9 cellular contexts compared by ENCODE assay signal in genomic region chr6:105900120-105900937, GRCh38.
DNase-seq lines count a peak whose midpoint lies in the region; ATAC-seq and TF ChIP-seq lines count a peak whose summit lies in the region.
"Had no signal": no experiment of that assay in that cellular context is flagged by ENCODE, and none has a peak within 500 bp of the region (broad histone marks: within the 10 kb centered on the region; RNA-seq: fewer than 3 reads in every experiment).

No MANE protein-coding gene starts in this region.

- H3K79me2 ChIP-seq in GM23248 (ENCODE audit: insufficient read depth) = no peaks in the 10 kb centered on the region

- in situ Hi-C loops in GM23248 (cut with MboI) = no loop called here

- peak; percentile 68 to 72 for ATAC-seq in activated T-cell treated with anti-CD3 and anti-CD28 coated beads, Interleukin-2, amount 50 U/mL, for 72 hours (replicated peaks in 1 of 2)
- ATAC-seq in heart left ventricle (peak in 3 of 4 donors; percentile 46 to 71 (median 55)), HG03280 (IDR thresholded peaks at IDR 0.05; ENCODE audit: unreplicated experiment) (no peak), HG02973 (IDR thresholded peaks at IDR 0.05; ENCODE audit: unreplicated experiment) (no peak), HG02759 (IDR thresholded peaks at IDR 0.05; ENCODE audit: unreplicated experiment) (no peak)

- H3K9ac ChIP-seq in GM23248 = peak overlapping the region; percentile 18; the same call in 1 of the 2 replicates

- H3K27ac Mint-ChIP-seq in activated T-cell treated with anti-CD3 and anti-CD28 coated beads, Interleukin-2, amount 50 U/mL, for 72 hours = peak overlapping the region; percentile 77

- H2AFZ ChIP-seq in GM23248 = peak overlapping the region; percentile 52

- H3K4me1 ChIP-seq in GM23248 (ENCODE audit: insufficient read depth) = peaks cover 47% of the 10 kb centered on the region
- peaks cover 0 to 27% (median 0%) of the 10 kb centered on the region in 12 donors for H3K4me1 ChIP-seq in heart left ventricle

- peaks cover 5% of the 10 kb centered on the region for H3K4me1 Mint-ChIP-seq in activated T-cell treated with anti-CD3 and anti-CD28 coated beads, Interleukin-2, amount 50 U/mL, for 72 hours (ENCODE audit: low read depth)

- H3K36me3 ChIP-seq in GM23248 (ENCODE audit: low read depth) (no peaks in the 10 kb centered on the region), heart left ventricle (no peaks in the 10 kb centered on the region)

- no peak for TF ChIP-seq POLR2A in heart left ventricle (IDR thresholded peaks at IDR 0.05)

- POLR2A ChIA-PET in AG04449 (lab: Yijun Ruan, JAX) = interaction anchor here (1.3 kb wide), 1 partner anchor 90 kb away, joined by 3 read pairs; no protein-coding TSS in a partner anchor

- CTCF ChIA-PET in AG04449 (lab: Yijun Ruan, JAX) = interaction anchor here (1.3 to 1.5 kb wide), 3 partner anchors 16 to 323 kb away, joined by 4 to 5 read pairs (median 5); partner anchors contain the start of gene PRDM1

- H4K20me1 ChIP-seq in GM23248 (ENCODE audit: insufficient read depth) = no peaks in the 10 kb centered on the region

- no peak for TF ChIP-seq CTCF in AG04449 (IDR thresholded peaks at IDR 0.05; ENCODE audit: insufficient read depth, low read length, missing control alignments)
- TF ChIP-seq CTCF in heart left ventricle (IDR thresholded peaks at IDR 0.05) = no peak

- peak overlapping the region; percentile 70 to 72 for H3K4me3 Mint-ChIP-seq in activated T-cell treated with anti-CD3 and anti-CD28 coated beads, Interleukin-2, amount 50 U/mL, for 72 hours

- DNase-seq in AG04449 (ENCODE audit: low read depth, low spot score) = peak; percentile 62
- peak; percentile 90 for DNase-seq in GM23248
- DNase-seq in activated T-cell treated with anti-CD3 and anti-CD28 coated beads, Interleukin-2, amount 50 U/mL, for 72 hours = peak; percentile 48 to 49
- no peak for DNase-seq in heart left ventricle
- DNase-seq in NCI-H1105 (lab: John Stamatoyannopoulos, UW) = no peak
- DNase-seq: NCI-H524 treated with DMSO at 0.1 percent for 48 hours had no signal

- peaks cover 9% of the 10 kb centered on the region for H3K27me3 Mint-ChIP-seq in activated T-cell treated with anti-CD3 and anti-CD28 coated beads, Interleukin-2, amount 50 U/mL, for 72 hours (ENCODE audit: low read depth)

- H3K9me3 ChIP-seq in GM23248 (ENCODE audit: low read depth) = no peaks in the 10 kb centered on the region
- H3K9me3 ChIP-seq in heart left ventricle = no peaks in the 10 kb centered on the region

- H3K4me3 ChIP-seq in AG04449 (ENCODE audit: low read depth, low read length) (no peak overlapping the region), GM23248 (no peak overlapping the region), heart left ventricle (no peak overlapping the region)

- peaks cover 0 to 2% of the 10 kb centered on the region in 2 donors for H3K36me3 Mint-ChIP-seq in activated T-cell treated with anti-CD3 and anti-CD28 coated beads, Interleukin-2, amount 50 U/mL, for 72 hours (ENCODE audit: insufficient read depth in 2 of 2)

- intact Hi-C loops in heart left ventricle (cut with DNase I) = no loop called here

- H3K4me2 ChIP-seq in GM23248 (ENCODE audit: unreplicated experiment) = peak overlapping the region; percentile 43

- no peaks in the 10 kb centered on the region for H3K9me2 ChIP-seq in GM23248 (ENCODE audit: insufficient read depth)

- no peaks in the 10 kb centered on the region for H3K27me3 ChIP-seq in GM23248 (replicated peaks; ENCODE audit: insufficient read depth)
- no peaks in the 10 kb centered on the region for H3K27me3 ChIP-seq in heart left ventricle

- 55 to 58% methylated on average over 13 of the region's 13 CpGs for WGBS in GM23248 (ENCODE audit: low coverage in 1 of 2, low lambda C conversion rate in 2 of 2, missing lambda C conversion rate in 2 of 2), 2 experiments
- 53 to 70% (median 60%) methylated on average over 13 of the region's 13 CpGs for WGBS in heart left ventricle, 4 donors

- peaks cover 59% of the 10 kb centered on the region for H3F3A ChIP-seq in GM23248 (ENCODE audit: insufficient read depth)

- H3K27ac ChIP-seq in GM23248 (peak overlapping the region; percentile 62), heart left ventricle (peak overlapping the region in 4 of 12 donors; percentile 4 to 56 (median 32))

- peaks cover 0 to 3% of the 10 kb centered on the region in 2 donors for H3K9me3 Mint-ChIP-seq in activated T-cell treated with anti-CD3 and anti-CD28 coated beads, Interleukin-2, amount 50 U/mL, for 72 hours

Comparison
In these comparisons a context has a peak if more than half of its experiments do, and no peak if none do; other contexts are left out.
1. DNase-seq: peak in AG04449 (single experiment), GM23248 (single experiment) and activated T-cell treated with anti-CD3 and anti-CD28 coated beads, Interleukin-2, amount 50 U/mL, for 72 hours (2 of 2); none in heart left ventricle (0 of 5) and NCI-H1105 (single experiment).
2. ATAC-seq: peak in activated T-cell treated with anti-CD3 and anti-CD28 coated beads, Interleukin-2, amount 50 U/mL, for 72 hours (2 of 2) and heart left ventricle (3 of 4); none in HG03280 (single experiment), HG02973 (single experiment) and HG02759 (single experiment).